8 cellular contexts compared by ENCODE assay signal in genomic region chr11:96338910-96339703, GRCh38. TPM values are rescaled to one million over a fixed set of nuclear protein-coding genes. Genes with fewer than 3 reads are reported as not detected.
A peak's percentile ranks its signal among the peaks of the same experiment; 100 is the strongest.
DNase-seq lines count a peak whose midpoint lies in the region; ATAC-seq and TF ChIP-seq lines count a peak whose summit lies in the region.

No MANE protein-coding gene starts in this region.

- peaks cover 83% of the 10 kb centered on the region for H3K4me1 Mint-ChIP-seq in activated B cell treated with CpG ODN at 0.5 μM for 24 hours

- no peaks in the 10 kb centered on the region for H3K9me3 Mint-ChIP-seq in activated B cell treated with CpG ODN at 0.5 μM for 24 hours

- H3K9ac ChIP-seq in muscle layer of colon (ENCODE audit: low read length), result peak overlapping the region; percentile 0

- H3K36me3 ChIP-seq in effector memory CD4-positive, alpha-beta T cell (ENCODE audit: control insufficient read depth, insufficient read depth, low read length), result no peaks in the 10 kb centered on the region
- H3K36me3 ChIP-seq in muscle layer of colon (ENCODE audit: insufficient read depth, low read length) (no peaks in the 10 kb centered on the region), thyroid gland (no peaks in the 10 kb centered on the region)

- H3K4me3 Mint-ChIP-seq in activated B cell treated with CpG ODN at 0.5 μM for 24 hours, result peak overlapping the region; percentile 83

- WGBS in thyroid gland, 2 donors, result 59 to 66% methylated on average over 13 of the region's 13 CpGs

- DNase-seq in Ammon's horn (ENCODE audit: low spot score), result peak; percentile 93
- DNase-seq in activated B cell treated with CpG ODN at 0.5 μM for 24 hours, result peak; percentile 43
- no peak for DNase-seq in effector memory CD4-positive, alpha-beta T cell
- peak in 1 of 2 donors; percentile 12 for DNase-seq in thyroid gland
- no peak for DNase-seq in GOT3 (lab: John Stamatoyannopoulos, UW)

- H3K4me3 ChIP-seq in effector memory CD4-positive, alpha-beta T cell (ENCODE audit: insufficient read depth, low read depth, low read length, poor library complexity, severe bottlenecking), result peak overlapping the region; percentile 74
- H3K4me3 ChIP-seq in muscle layer of colon (ENCODE audit: low read depth in 1 of 2, low read length in 2 of 2), result peak overlapping the region; percentile 4 to 91
- peak overlapping the region in 1 of 3 donors; percentile 16 for H3K4me3 ChIP-seq in thyroid gland (replicated peaks in 1 of 3)

- ATAC-seq in GM19395 (IDR thresholded peaks at IDR 0.05; ENCODE audit: unreplicated experiment), result peak; percentile 48
- ATAC-seq in HG03442 (IDR thresholded peaks at IDR 0.05; ENCODE audit: unreplicated experiment), result peak; percentile 30
- peak; percentile 47 for ATAC-seq in activated B cell treated with CpG ODN at 0.5 μM for 24 hours (ENCODE audit: low read depth)

- CTCF ChIA-PET in activated B cell treated with CpG ODN at 0.5 μM for 24 hours (lab: Charles Lee), result interaction anchor here (1.0 to 6.9 kb wide), 8 partner anchors 13 to 490 kb away, joined by 3 to 116 read pairs (median 4); no protein-coding TSS in a partner anchor

- no peaks in the 10 kb centered on the region for H3K27me3 Mint-ChIP-seq in activated B cell treated with CpG ODN at 0.5 μM for 24 hours

- H3K27me3 ChIP-seq in effector memory CD4-positive, alpha-beta T cell (replicated peaks; ENCODE audit: control insufficient read depth, insufficient read depth, low read length, poor library complexity, severe bottlenecking), result no peaks in the 10 kb centered on the region
- H3K27me3 ChIP-seq in muscle layer of colon (ENCODE audit: control insufficient read depth in 1 of 2, insufficient read depth in 2 of 2, low read length in 2 of 2) (no peaks in the 10 kb centered on the region), thyroid gland (no peaks in the 10 kb centered on the region)

- intact Hi-C loops in activated B cell treated with CpG ODN at 0.5 μM for 24 hours (cut with micrococcal nuclease), result loop anchor here (1.0 to 2.0 kb wide), 5 partner anchors 14 to 124 kb away; no protein-coding TSS in a partner anchor
- intact Hi-C loops in thyroid gland (cut with DNase I), result no loop called here

- H3K36me3 Mint-ChIP-seq in activated B cell treated with CpG ODN at 0.5 μM for 24 hours (ENCODE audit: low read depth), result peaks cover 24% of the 10 kb centered on the region

- peaks cover 32% of the 10 kb centered on the region for H3K4me1 ChIP-seq in effector memory CD4-positive, alpha-beta T cell (ENCODE audit: control insufficient read depth, insufficient read depth, low read length, poor library complexity, severe bottlenecking)
- peaks cover 35% of the 10 kb centered on the region for H3K4me1 ChIP-seq in muscle layer of colon (ENCODE audit: insufficient read depth, low read length)
- peaks cover 31 to 46% of the 10 kb centered on the region in 2 donors for H3K4me1 ChIP-seq in thyroid gland

- no peak for TF ChIP-seq CTCF in activated B cell treated with CpG ODN at 0.5 μM for 24 hours (IDR thresholded peaks at IDR 0.05)
- TF ChIP-seq CTCF in thyroid gland (IDR thresholded peaks at IDR 0.05), result no peak

- peak overlapping the region; percentile 95 for H3K27ac Mint-ChIP-seq in activated B cell treated with CpG ODN at 0.5 μM for 24 hours

- peak overlapping the region; percentile 83 for H3K27ac ChIP-seq in effector memory CD4-positive, alpha-beta T cell (ENCODE audit: insufficient read depth, low read length, poor library complexity, severe bottlenecking)
- peak overlapping the region; percentile 40 for H3K27ac ChIP-seq in muscle layer of colon (ENCODE audit: low read depth, low read length)
- H3K27ac ChIP-seq in thyroid gland, result peak overlapping the region; percentile 83 to 90 (median 86)

- no peaks in the 10 kb centered on the region for H3K9me3 ChIP-seq in effector memory CD4-positive, alpha-beta T cell (ENCODE audit: control insufficient read depth, low read length)
- H3K9me3 ChIP-seq in muscle layer of colon (ENCODE audit: low read length) (no peaks in the 10 kb centered on the region), thyroid gland (no peaks in the 10 kb centered on the region)

- no peak for TF ChIP-seq POLR2A in thyroid gland (IDR thresholded peaks at IDR 0.05)

- POLR2A ChIA-PET in activated B cell treated with CpG ODN at 0.5 μM for 24 hours (lab: Charles Lee), result interaction anchor here (0.5 to 6.5 kb wide), 11 partner anchors 45 to 549 kb away, joined by 3 to 65 read pairs (median 4); partner anchors contain the start of genes CCDC82, CEP57, FAM76B and JRKL

RNA-seq across cellular contexts. Expression of gene MAML2, which starts 3.9 kb away (rescaled TPM):
- total RNA-seq in activated B cell treated with CpG ODN at 0.5 μM for 24 hours, result 20.9 and 24.8 TPM in 2 replicates
- 10 to 100 TPM; 19.0 to 36.4 (median 31.4) TPM for total RNA-seq in thyroid gland

RNA-seq across cellular contexts. Expression of gene CCDC82, which starts 50.6 kb away (rescaled TPM):
- 22.6 and 33.8 TPM in 2 replicates for total RNA-seq in activated B cell treated with CpG ODN at 0.5 μM for 24 hours
- 10 to 100 TPM; 24.8 to 44.9 (median 28.8) TPM for total RNA-seq in thyroid gland

RNA-seq across cellular contexts. Expression of gene JRKL, which starts 50.7 kb away (rescaled TPM):
- total RNA-seq in activated B cell treated with CpG ODN at 0.5 μM for 24 hours, result 9.6 and 9.8 TPM in 2 replicates
- total RNA-seq in thyroid gland, result 10 to 100 TPM in 2 of 4 donors, 1 to 10 TPM in 2; 9.4 to 11.6 (median 10.4) TPM

Comparison
In these comparisons a context has a peak if more than half of its experiments do, and no peak if none do; other contexts are left out.
1. DNase-seq: peak in Ammon's horn (single experiment) and activated B cell treated with CpG ODN at 0.5 μM for 24 hours (single experiment); none in effector memory CD4-positive, alpha-beta T cell (0 of 3) and GOT3 (single experiment).
2. Peak in every context shown above with its lines, with median percentiles within 50 percentile points of each other: ATAC-seq and H3K27ac ChIP-seq.